Comparison of ENCODE assay signal across 8 cellular contexts in the genomic region with DNA sequence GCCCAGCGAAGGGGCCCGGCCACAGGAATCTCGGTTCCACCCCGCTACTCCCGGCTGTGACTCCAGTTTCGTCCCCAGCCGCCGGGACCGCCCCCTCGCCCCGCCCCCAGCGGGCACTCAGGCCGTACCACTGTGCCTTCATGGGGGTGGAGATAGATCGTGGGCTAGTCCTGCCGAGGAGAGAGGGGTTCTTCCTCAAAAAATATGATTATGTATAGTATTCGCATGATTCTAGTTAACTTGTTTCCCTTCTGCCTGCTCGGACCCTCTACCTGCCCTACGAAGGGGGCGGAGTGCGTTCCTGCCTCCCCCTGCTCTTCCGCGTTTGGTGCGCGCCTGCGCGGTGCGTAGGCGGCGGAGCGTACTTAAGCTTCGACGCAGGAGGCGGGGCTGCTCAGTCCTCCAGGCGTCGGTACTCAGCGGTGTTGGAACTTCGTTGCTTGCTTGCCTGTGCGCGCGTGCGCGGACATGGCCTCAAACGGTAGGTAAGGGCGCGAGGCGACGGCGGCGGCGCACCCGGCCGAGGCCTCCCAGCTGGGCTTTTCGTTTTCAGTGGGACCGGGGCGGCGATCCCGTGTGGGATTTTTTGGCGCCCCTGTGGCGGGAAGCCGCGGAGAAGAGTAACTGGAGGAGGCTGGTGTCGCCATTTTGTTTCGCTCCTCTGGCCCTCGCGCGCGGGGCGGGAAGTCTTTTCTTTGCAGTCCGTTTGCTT.
DNase-seq lines count a peak whose midpoint lies in the region; ATAC-seq and TF ChIP-seq lines count a peak whose summit lies in the region.

A gene (plus strand): TSS at position 393 of the 712 bp plus-strand sequence. CDS start 76 bp downstream, at position 469.

- peak within 1 kb of the TSS; percentile 98 for H3K4me3 ChIP-seq in choroid plexus epithelial cell (ENCODE audit: low read depth, low read length)

- peak within 1 kb of the TSS; percentile 99 for H3K27ac ChIP-seq in layer of hippocampus (ENCODE audit: low read depth, low read length)

- peak; percentile 59 for ATAC-seq in HG03432 (IDR thresholded peaks at IDR 0.05; ENCODE audit: unreplicated experiment)

- peak; percentile 100 for TF ChIP-seq POLR2A in GM19193 (IDR thresholded peaks at IDR 0.05; ENCODE audit: extremely low read depth, insufficient read depth, insufficient read length)

- no peak for TF ChIP-seq CTCF in choroid plexus epithelial cell (conservative IDR thresholded peaks at IDR 0.05; ENCODE audit: low read depth, low read length)

- no peaks in the 10 kb centered on the region for H3K27me3 ChIP-seq in layer of hippocampus (ENCODE audit: control insufficient read depth, insufficient read depth, low read length)

- DNase-seq in AML-193 (lab: John Stamatoyannopoulos, UW) (peak; percentile 83 to 84), NCI-H524 (lab: John Stamatoyannopoulos, UW) (peak; percentile 82 to 91), choroid plexus epithelial cell (ENCODE audit: low read depth) (peak; percentile 94)
- DNase-seq in activated CD4-positive, alpha-beta T cell treated with anti-CD3 and anti-CD28 coated beads for 4 hours, result peak; percentile 87 to 92
- DNase-seq in stimulated activated CD4-positive, alpha-beta T cell treated with anti-CD3 and anti-CD28 coated beads, Interleukin-1b, Interleukin-23, amount 100 ng/mL, for 24 hours (ENCODE audit: low read depth in 4 of 4, low spot score in 1 of 4), result peak; percentile 80 to 88 (median 84)

Comparison
In these comparisons a context has a peak if more than half of its experiments do, and no peak if none do; other contexts are left out.
1. Peak in every context shown above with its lines: DNase-seq, ATAC-seq, H3K4me3 ChIP-seq and H3K27ac ChIP-seq.